In the genomic region with DNA sequence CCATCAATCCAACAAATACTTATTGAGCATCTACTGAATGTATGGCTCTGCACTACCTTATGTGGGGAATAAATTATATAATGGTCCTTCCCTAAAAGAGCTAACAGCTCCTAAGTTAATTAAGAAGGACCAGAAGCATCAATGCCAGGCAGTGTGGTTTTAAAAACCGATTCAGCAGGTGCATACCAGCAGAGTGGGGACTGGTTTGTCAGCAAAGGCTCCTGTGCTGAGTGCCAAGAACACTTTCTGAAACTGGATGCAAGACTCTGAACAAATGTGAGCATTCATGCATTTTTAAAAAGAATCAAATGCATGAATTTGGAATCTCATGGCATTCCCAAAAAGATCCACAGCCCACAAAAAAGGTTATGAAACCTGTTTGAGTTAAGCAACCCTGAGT, we compare ENCODE assay signal across 20 cellular contexts.
DNase-seq lines count a peak whose midpoint lies in the region; ATAC-seq and TF ChIP-seq lines count a peak whose summit lies in the region.
"Had no signal": no experiment of that assay in that cellular context is flagged by ENCODE, and none has a peak within 500 bp of the region (broad histone marks: within the 10 kb centered on the region; RNA-seq: fewer than 3 reads in every experiment).

No MANE protein-coding gene starts in this region.

- DNase-seq in activated T-cell treated with anti-CD3 and anti-CD28 coated beads, Interleukin-2, amount 50 U/mL, for 72 hours, result no peak
- no peak for DNase-seq in activated T-cell treated with anti-CD3 and anti-CD28 coated beads, Interleukin-2, amount 50 U/mL, for 4 hours
- DNase-seq in RPMI8226 (peak; percentile 71), myocyte (ENCODE audit: low read depth) (peak; percentile 28), tibial nerve (ENCODE audit: low spot score in 2 of 2) (no peak), GM23248 (no peak), Karpas-422 (no peak)
- DNase-seq: Caco-2; CD4-positive, CD25-positive, alpha-beta regulatory T cell; CD8-positive, alpha-beta T cell; DMS153; DND-41; H9 had no signal

- TF ChIP-seq POLR2A in tibial nerve (IDR thresholded peaks at IDR 0.05), result no peak

- H4K20me1 ChIP-seq in GM23248 (ENCODE audit: insufficient read depth) (no peaks in the 10 kb centered on the region), Karpas-422 (ENCODE audit: insufficient read depth, low read depth, low read length) (no peaks in the 10 kb centered on the region)
- H4K20me1 ChIP-seq: BLaER1 had no signal

- no peaks in the 10 kb centered on the region for H3K27me3 Mint-ChIP-seq in activated T-cell treated with anti-CD3 and anti-CD28 coated beads, Interleukin-2, amount 50 U/mL, for 72 hours (ENCODE audit: low read depth)
- H3K27me3 Mint-ChIP-seq in activated T-cell treated with anti-CD3 and anti-CD28 coated beads, Interleukin-2, amount 50 U/mL, for 4 hours (ENCODE audit: low read depth), result no peaks in the 10 kb centered on the region
- H3K27me3 Mint-ChIP-seq: B cell; CD4-positive, CD25-positive, alpha-beta regulatory T cell had no signal

- H3K27ac ChIP-seq in tibial nerve (peak overlapping the region in 3 of 4 donors; percentile 9 to 63 (median 47)), GM23248 (no peak overlapping the region), Karpas-422 (ENCODE audit: low read length) (no peak overlapping the region)
- H3K27ac ChIP-seq: 22Rv1, BLaER1, C4-2B had no signal

- H3K4me3 ChIP-seq in tibial nerve (no peak overlapping the region), GM23248 (no peak overlapping the region), Karpas-422 (ENCODE audit: low read length) (no peak overlapping the region)
- H3K4me3 ChIP-seq: BLaER1, GM23338 had no signal

- H3K4me2 ChIP-seq in GM23248 (ENCODE audit: unreplicated experiment) (no peak overlapping the region), Karpas-422 (ENCODE audit: low read depth, low read length, poor library complexity, severe bottlenecking) (no peak overlapping the region)
- H3K4me2 ChIP-seq: BLaER1, GM23338 had no signal

- in situ Hi-C loops in GM23248 (cut with MboI), result no loop called here

- peak overlapping the region; percentile 85 for H3K27ac Mint-ChIP-seq in activated T-cell treated with anti-CD3 and anti-CD28 coated beads, Interleukin-2, amount 50 U/mL, for 72 hours
- H3K27ac Mint-ChIP-seq: B cell; CD4-positive, CD25-positive, alpha-beta regulatory T cell; H9 had no signal

- H3K27me3 ChIP-seq in tibial nerve (no peaks in the 10 kb centered on the region), GM23248 (replicated peaks; ENCODE audit: insufficient read depth) (no peaks in the 10 kb centered on the region), Karpas-422 (ENCODE audit: low read length) (no peaks in the 10 kb centered on the region)
- H3K27me3 ChIP-seq: BLaER1 had no signal

- TF ChIP-seq CTCF in tibial nerve (IDR thresholded peaks at IDR 0.05), result no peak

- H3K36me3 Mint-ChIP-seq in activated T-cell treated with anti-CD3 and anti-CD28 coated beads, Interleukin-2, amount 50 U/mL, for 72 hours (ENCODE audit: insufficient read depth in 2 of 2), result peaks cover 18 to 40% of the 10 kb centered on the region in 2 donors
- peaks cover 12% of the 10 kb centered on the region for H3K36me3 Mint-ChIP-seq in activated T-cell treated with anti-CD3 and anti-CD28 coated beads, Interleukin-2, amount 50 U/mL, for 4 hours (ENCODE audit: insufficient read depth)

- H3K9me3 Mint-ChIP-seq in activated T-cell treated with anti-CD3 and anti-CD28 coated beads, Interleukin-2, amount 50 U/mL, for 72 hours, result peaks cover 3% of the 10 kb centered on the region in 2 donors
- no peaks in the 10 kb centered on the region for H3K9me3 Mint-ChIP-seq in activated T-cell treated with anti-CD3 and anti-CD28 coated beads, Interleukin-2, amount 50 U/mL, for 4 hours
- H3K9me3 Mint-ChIP-seq: CD4-positive, CD25-positive, alpha-beta regulatory T cell; CD8-positive, alpha-beta T cell; GM23338; H9 had no signal

- H3K79me2 ChIP-seq in GM23248 (ENCODE audit: insufficient read depth) (no peaks in the 10 kb centered on the region), Karpas-422 (ENCODE audit: low read length) (no peaks in the 10 kb centered on the region)

- no peaks in the 10 kb centered on the region for H3K9me3 ChIP-seq in tibial nerve
- no peaks in the 10 kb centered on the region for H3K9me3 ChIP-seq in GM23248 (ENCODE audit: low read depth)
- H3K9me3 ChIP-seq in Karpas-422 (ENCODE audit: low read length), result no peaks in the 10 kb centered on the region
- H3K9me3 ChIP-seq: Caco-2 had no signal

- H3K4me1 ChIP-seq in tibial nerve, result peaks cover 0 to 5% (median 0%) of the 10 kb centered on the region in 4 donors
- peaks cover 5% of the 10 kb centered on the region; the same call in 1 of the 2 replicates for H3K4me1 ChIP-seq in GM23248 (ENCODE audit: insufficient read depth)
- H3K4me1 ChIP-seq in Karpas-422 (ENCODE audit: low read length), result no peaks in the 10 kb centered on the region
- H3K4me1 ChIP-seq: BLaER1, Caco-2 had no signal

- H3K9me2 ChIP-seq in GM23248 (ENCODE audit: insufficient read depth), result no peaks in the 10 kb centered on the region
- no peaks in the 10 kb centered on the region for H3K9me2 ChIP-seq in Karpas-422 (replicated peaks; ENCODE audit: insufficient read depth, low read length)

- no peaks in the 10 kb centered on the region; the same call in 1 of the 2 replicates for H3F3A ChIP-seq in GM23248 (ENCODE audit: insufficient read depth)

- no peak for ATAC-seq in activated T-cell treated with anti-CD3 and anti-CD28 coated beads, Interleukin-2, amount 50 U/mL, for 72 hours (replicated peaks in 1 of 2)
- no peak for ATAC-seq in activated T-cell treated with anti-CD3 and anti-CD28 coated beads, Interleukin-2, amount 50 U/mL, for 4 hours
- ATAC-seq in esophagus mucosa, result no peak
- ATAC-seq: CD8-positive, alpha-beta T cell; GM23338; HCT116 had no signal

- H3K4me1 Mint-ChIP-seq in activated T-cell treated with anti-CD3 and anti-CD28 coated beads, Interleukin-2, amount 50 U/mL, for 72 hours (ENCODE audit: low read depth), result peaks cover 43% of the 10 kb centered on the region
- peaks cover 3% of the 10 kb centered on the region for H3K4me1 Mint-ChIP-seq in activated T-cell treated with anti-CD3 and anti-CD28 coated beads, Interleukin-2, amount 50 U/mL, for 4 hours (ENCODE audit: low read depth)
- H3K4me1 Mint-ChIP-seq: B cell; CD4-positive, CD25-positive, alpha-beta regulatory T cell had no signal

- H3K4me3 Mint-ChIP-seq in activated T-cell treated with anti-CD3 and anti-CD28 coated beads, Interleukin-2, amount 50 U/mL, for 72 hours, result no peak overlapping the region
- no peak overlapping the region for H3K4me3 Mint-ChIP-seq in activated T-cell treated with anti-CD3 and anti-CD28 coated beads, Interleukin-2, amount 50 U/mL, for 4 hours
- H3K4me3 Mint-ChIP-seq: B cell; CD4-positive, CD25-positive, alpha-beta regulatory T cell; CD8-positive, alpha-beta T cell; GM23338; H9 had no signal

- WGBS in tibial nerve, 2 donors, result 75 to 83% methylated on average over 1 of the region's 1 CpG
- WGBS in GM23248 (ENCODE audit: low coverage in 1 of 2, low lambda C conversion rate in 2 of 2, missing lambda C conversion rate in 2 of 2), 2 experiments, result 97 to 100% methylated on average over 1 of the region's 1 CpG

- H3K36me3 ChIP-seq in tibial nerve (peaks cover 0 to 35% (median 4%) of the 10 kb centered on the region in 3 donors), GM23248 (ENCODE audit: low read depth) (no peaks in the 10 kb centered on the region), Karpas-422 (ENCODE audit: insufficient read depth, low read length) (no peaks in the 10 kb centered on the region)

- no peak for TF ChIP-seq EP300 in tibial nerve (IDR thresholded peaks at IDR 0.05)

- H3K9ac ChIP-seq in GM23248 (no peak overlapping the region), Karpas-422 (ENCODE audit: low read length) (no peak overlapping the region)
- H3K9ac ChIP-seq: BLaER1 had no signal

- H2AFZ ChIP-seq in GM23248 (no peak overlapping the region), Karpas-422 (ENCODE audit: low read length) (no peak overlapping the region)
- H2AFZ ChIP-seq: GM23338 had no signal

Comparison
In these comparisons a context has a peak if more than half of its experiments do, and no peak if none do; other contexts are left out.
1. DNase-seq: peak in RPMI8226 (single experiment) and myocyte (single experiment); none in activated T-cell treated with anti-CD3 and anti-CD28 coated beads, Interleukin-2, amount 50 U/mL, for 72 hours (0 of 2), activated T-cell treated with anti-CD3 and anti-CD28 coated beads, Interleukin-2, amount 50 U/mL, for 4 hours (single experiment), tibial nerve (0 of 2), GM23248 (single experiment) and Karpas-422 (single experiment).
2. H3K27ac ChIP-seq: peak in tibial nerve (3 of 4); none in GM23248 (single experiment) and Karpas-422 (single experiment).